24 cellular contexts compared by ENCODE assay signal in genomic region chr1:95731466-95731865, GRCh38.
"Had no signal": no experiment of that assay in that cellular context is flagged by ENCODE, and none has a peak within 500 bp of the region (broad histone marks: within the 10 kb centered on the region; RNA-seq: fewer than 3 reads in every experiment).

No MANE protein-coding gene starts in this region.

- H3K79me2 ChIP-seq: parathyroid adenoma had no signal

- H3K4me1 ChIP-seq: heart right ventricle, left ventricle myocardium inferior, lower lobe of right lung, parathyroid adenoma, testis, tibial artery had no signal

- H3K4me3 ChIP-seq: esophagus muscularis mucosa, heart right ventricle, left ventricle myocardium inferior, lower lobe of right lung, testis, tibial artery had no signal

- H3K4me3 Mint-ChIP-seq: effector memory CD8-positive, alpha-beta T cell; memory B cell; natural killer cell; stimulated activated memory B cell treated with anti-CD40 and anti-IgM and Interleukin-4, amounts not matched to agents 10 μg/mL and 1 μg/mL and 100 μg/mL, for 72 hours; type B pancreatic cell had no signal

- ATAC-seq: effector memory CD8-positive, alpha-beta T cell; heart right ventricle; left colon; lower lobe of right lung; natural killer cell; sciatic nerve; stimulated activated memory B cell treated with anti-CD40 and anti-IgM and Interleukin-4, amounts not matched to agents 10 μg/mL and 1 μg/mL and 100 μg/mL, for 72 hours; stimulated activated naive CD8-positive, alpha-beta T cell treated with anti-CD3 and anti-CD28 coated beads, Interleukin-15, Interleukin-2, amounts not matched to agents 100 U/mL and 50 U/mL, for 24 hours had no signal

- H3K27me3 ChIP-seq: esophagus muscularis mucosa, heart right ventricle, testis, tibial artery had no signal

- H2AFZ ChIP-seq: parathyroid adenoma had no signal

- H3K9me3 ChIP-seq: esophagus muscularis mucosa, left ventricle myocardium inferior, lower lobe of right lung, testis, tibial artery had no signal

- H3K4me1 Mint-ChIP-seq: memory B cell; natural killer cell; stimulated activated memory B cell treated with anti-CD40 and anti-IgM and Interleukin-4, amounts not matched to agents 10 μg/mL and 1 μg/mL and 100 μg/mL, for 72 hours had no signal

- H3K36me3 ChIP-seq: esophagus muscularis mucosa, heart right ventricle, left ventricle myocardium inferior, lower lobe of right lung, tibial artery had no signal

- H3K9me3 Mint-ChIP-seq: type B pancreatic cell had no signal

- DNase-seq: cerebellar nuclear complex; cortex of kidney; effector memory CD8-positive, alpha-beta T cell; glutamatergic neuron; heart right ventricle; hippocampal formation; kidney glomerular epithelial cell; left colon; left ventricle myocardium inferior; lower lobe of right lung; natural killer cell; occipital lobe; stimulated activated CD4-positive, alpha-beta T cell treated with anti-CD3 and anti-CD28 coated beads, Interleukin-4, amount 100 ng/mL, for 4 hours; stimulated activated naive CD8-positive, alpha-beta T cell treated with anti-CD3 and anti-CD28 coated beads, Interleukin-15, Interleukin-2, amounts not matched to agents 100 U/mL and 50 U/mL, for 24 hours; substantia nigra; testis; tibial artery had no signal

- H3K27me3 Mint-ChIP-seq: effector memory CD8-positive, alpha-beta T cell; memory B cell; progenitor cell of endocrine pancreas; stimulated activated memory B cell treated with anti-CD40 and anti-IgM and Interleukin-4, amounts not matched to agents 10 μg/mL and 1 μg/mL and 100 μg/mL, for 72 hours; type B pancreatic cell had no signal

- H3K27ac ChIP-seq: esophagus muscularis mucosa, heart right ventricle, left ventricle myocardium inferior, lower lobe of right lung, parathyroid adenoma, testis, tibial artery had no signal

- H3K27ac Mint-ChIP-seq: effector memory CD8-positive, alpha-beta T cell; memory B cell; natural killer cell; progenitor cell of endocrine pancreas; stimulated activated memory B cell treated with anti-CD40 and anti-IgM and Interleukin-4, amounts not matched to agents 10 μg/mL and 1 μg/mL and 100 μg/mL, for 72 hours; type B pancreatic cell had no signal

- H3K36me3 Mint-ChIP-seq: memory B cell; stimulated activated memory B cell treated with anti-CD40 and anti-IgM and Interleukin-4, amounts not matched to agents 10 μg/mL and 1 μg/mL and 100 μg/mL, for 72 hours; type B pancreatic cell had no signal
